ENCODE assay signal across 8 cellular contexts in the genomic region with DNA sequence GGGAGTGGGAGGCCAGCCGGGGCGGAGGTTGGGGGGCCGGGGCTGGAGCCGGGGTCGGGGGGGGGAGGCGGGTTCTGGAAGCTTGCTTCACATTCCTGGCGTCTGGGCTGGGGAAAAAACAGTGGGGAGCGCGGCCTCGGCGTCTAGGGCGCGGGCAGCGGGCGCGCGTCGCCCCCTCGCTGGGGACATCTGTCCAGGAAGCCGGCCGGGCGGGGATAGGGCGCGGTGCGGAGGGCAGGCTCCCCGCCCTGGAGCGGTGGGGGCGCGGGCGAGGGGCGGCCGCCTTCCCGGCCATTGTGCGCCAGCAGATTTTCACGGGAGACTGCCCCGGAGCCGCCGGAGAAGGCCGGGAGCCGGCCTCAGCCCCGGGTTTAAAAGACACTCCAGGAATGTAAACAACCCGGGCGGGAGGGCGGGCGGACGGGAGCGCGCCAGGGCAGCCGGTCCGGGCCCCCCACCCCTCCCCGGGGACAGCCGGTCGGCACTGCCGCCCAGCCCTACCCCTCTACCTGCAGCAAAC. TPM values are rescaled to one million over a fixed set of nuclear protein-coding genes. Genes with fewer than 3 reads are reported as not detected.
DNase-seq lines count a peak whose midpoint lies in the region; ATAC-seq and TF ChIP-seq lines count a peak whose summit lies in the region.

No MANE protein-coding gene starts in this region.

- CTCF ChIA-PET in WTC11 (lab: Charles Lee): interaction anchor here (2.0 to 3.0 kb wide), 2 partner anchors 95 to 125 kb away, joined by 7 to 22 read pairs; no protein-coding TSS in a partner anchor

- TF ChIP-seq CTCF in WTC11 (IDR thresholded peaks at IDR 0.05) (no peak), fibroblast of villous mesenchyme (IDR thresholded peaks at IDR 0.05; ENCODE audit: insufficient read depth, low read depth, low read length) (no peak), neural crest cell (conservative IDR thresholded peaks at IDR 0.05) (no peak)

- H3K36me3 Mint-ChIP-seq in WTC11 (no peaks in the 10 kb centered on the region), neural crest cell (ENCODE audit: low read depth) (no peaks in the 10 kb centered on the region)

- POLR2A ChIA-PET in WTC11 (lab: Charles Lee): interaction anchor here (1.8 kb wide), 1 partner anchor 125 kb away, joined by 6 read pairs; no protein-coding TSS in a partner anchor

- H3K4me3 Mint-ChIP-seq in WTC11: peak overlapping the region; percentile 91
- H3K4me3 Mint-ChIP-seq in neural crest cell: peak overlapping the region; percentile 98

- peak overlapping the region; percentile 99 for H3K4me3 ChIP-seq in fibroblast of villous mesenchyme (ENCODE audit: low read depth, low read length)

- H3K27me3 Mint-ChIP-seq in WTC11 (ENCODE audit: low read depth): peaks cover 12% of the 10 kb centered on the region; the same call in 1 of the 2 replicates
- H3K27me3 Mint-ChIP-seq in neural crest cell (ENCODE audit: low read depth): peaks cover 5% of the 10 kb centered on the region

- DNase-seq in DMS 273 (lab: John Stamatoyannopoulos, UW; ENCODE audit: unreplicated experiment) (peak; percentile 64), DMS 273 treated with DMSO at 0.1 percent for 48 hours (lab: John Stamatoyannopoulos, UW) (no peak), WTC11 (ENCODE audit: low spot score) (peak; percentile 35), fibroblast of villous mesenchyme (ENCODE audit: low read depth) (peak; percentile 69), neural crest cell (ENCODE audit: low read depth, low spot score) (peak; percentile 20), HuH-7 (ENCODE audit: low spot score) (no peak), SHP77 (lab: John Stamatoyannopoulos, UW) (no peak)

- no peaks in the 10 kb centered on the region for H3K9me3 Mint-ChIP-seq in WTC11
- no peaks in the 10 kb centered on the region for H3K9me3 Mint-ChIP-seq in neural crest cell

- H3K27ac Mint-ChIP-seq in WTC11 (no peak overlapping the region), neural crest cell (ENCODE audit: unreplicated experiment) (no peak overlapping the region)

- no peak for ATAC-seq in WTC11
- no peak for ATAC-seq in HG02840 (IDR thresholded peaks at IDR 0.05; ENCODE audit: low FRiP score, unreplicated experiment)

- H3K4me1 Mint-ChIP-seq in WTC11 (peaks cover 54% of the 10 kb centered on the region), neural crest cell (peaks cover 64% of the 10 kb centered on the region)

TF ChIP-seq in WTC11, 78 proteins besides CTCF, POLR2A, EP300 and RAD21:
- TF ChIP-seq, protein P1, sequence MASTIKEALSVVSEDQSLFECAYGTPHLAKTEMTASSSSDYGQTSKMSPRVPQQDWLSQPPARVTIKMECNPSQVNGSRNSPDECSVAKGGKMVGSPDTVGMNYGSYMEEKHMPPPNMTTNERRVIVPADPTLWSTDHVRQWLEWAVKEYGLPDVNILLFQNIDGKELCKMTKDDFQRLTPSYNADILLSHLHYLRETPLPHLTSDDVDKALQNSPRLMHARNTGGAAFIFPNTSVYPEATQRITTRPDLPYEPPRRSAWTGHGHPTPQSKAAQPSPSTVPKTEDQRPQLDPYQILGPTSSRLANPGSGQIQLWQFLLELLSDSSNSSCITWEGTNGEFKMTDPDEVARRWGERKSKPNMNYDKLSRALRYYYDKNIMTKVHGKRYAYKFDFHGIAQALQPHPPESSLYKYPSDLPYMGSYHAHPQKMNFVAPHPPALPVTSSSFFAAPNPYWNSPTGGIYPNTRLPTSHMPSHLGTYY (CRISPR knock-in tag; IDR thresholded peaks at IDR 0.05): no peak
- TF ChIP-seq ZNF232 (CRISPR knock-in tag; IDR thresholded peaks at IDR 0.05) (no peak), GABPB1 (CRISPR knock-in tag; IDR thresholded peaks at IDR 0.05) (no peak), TEAD4 (CRISPR knock-in tag; IDR thresholded peaks at IDR 0.05) (no peak), SOX15 (CRISPR knock-in tag; IDR thresholded peaks at IDR 0.05) (no peak), TP53 (CRISPR knock-in tag; IDR thresholded peaks at IDR 0.05) (no peak), ZNF423 (CRISPR knock-in tag; IDR thresholded peaks at IDR 0.05) (no peak), CREM (CRISPR knock-in tag; IDR thresholded peaks at IDR 0.05) (no peak), NR2C2 (CRISPR knock-in tag; IDR thresholded peaks at IDR 0.05) (no peak), ZNF219 (CRISPR knock-in tag; IDR thresholded peaks at IDR 0.05; ENCODE audit: borderline replicate concordance) (no peak), CBFB (CRISPR knock-in tag; IDR thresholded peaks at IDR 0.05; ENCODE audit: low read depth) (no peak)
- TF ChIP-seq, protein P2, sequence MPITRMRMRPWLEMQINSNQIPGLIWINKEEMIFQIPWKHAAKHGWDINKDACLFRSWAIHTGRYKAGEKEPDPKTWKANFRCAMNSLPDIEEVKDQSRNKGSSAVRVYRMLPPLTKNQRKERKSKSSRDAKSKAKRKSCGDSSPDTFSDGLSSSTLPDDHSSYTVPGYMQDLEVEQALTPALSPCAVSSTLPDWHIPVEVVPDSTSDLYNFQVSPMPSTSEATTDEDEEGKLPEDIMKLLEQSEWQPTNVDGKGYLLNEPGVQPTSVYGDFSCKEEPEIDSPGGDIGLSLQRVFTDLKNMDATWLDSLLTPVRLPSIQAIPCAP (CRISPR knock-in tag; IDR thresholded peaks at IDR 0.05): no peak
- TF ChIP-seq, protein P3, sequence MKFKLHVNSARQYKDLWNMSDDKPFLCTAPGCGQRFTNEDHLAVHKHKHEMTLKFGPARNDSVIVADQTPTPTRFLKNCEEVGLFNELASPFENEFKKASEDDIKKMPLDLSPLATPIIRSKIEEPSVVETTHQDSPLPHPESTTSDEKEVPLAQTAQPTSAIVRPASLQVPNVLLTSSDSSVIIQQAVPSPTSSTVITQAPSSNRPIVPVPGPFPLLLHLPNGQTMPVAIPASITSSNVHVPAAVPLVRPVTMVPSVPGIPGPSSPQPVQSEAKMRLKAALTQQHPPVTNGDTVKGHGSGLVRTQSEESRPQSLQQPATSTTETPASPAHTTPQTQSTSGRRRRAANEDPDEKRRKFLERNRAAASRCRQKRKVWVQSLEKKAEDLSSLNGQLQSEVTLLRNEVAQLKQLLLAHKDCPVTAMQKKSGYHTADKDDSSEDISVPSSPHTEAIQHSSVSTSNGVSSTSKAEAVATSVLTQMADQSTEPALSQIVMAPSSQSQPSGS (CRISPR knock-in tag; IDR thresholded peaks at IDR 0.05; ENCODE audit: borderline replicate concordance, low read depth): no peak
- TF ChIP-seq, protein P4, sequence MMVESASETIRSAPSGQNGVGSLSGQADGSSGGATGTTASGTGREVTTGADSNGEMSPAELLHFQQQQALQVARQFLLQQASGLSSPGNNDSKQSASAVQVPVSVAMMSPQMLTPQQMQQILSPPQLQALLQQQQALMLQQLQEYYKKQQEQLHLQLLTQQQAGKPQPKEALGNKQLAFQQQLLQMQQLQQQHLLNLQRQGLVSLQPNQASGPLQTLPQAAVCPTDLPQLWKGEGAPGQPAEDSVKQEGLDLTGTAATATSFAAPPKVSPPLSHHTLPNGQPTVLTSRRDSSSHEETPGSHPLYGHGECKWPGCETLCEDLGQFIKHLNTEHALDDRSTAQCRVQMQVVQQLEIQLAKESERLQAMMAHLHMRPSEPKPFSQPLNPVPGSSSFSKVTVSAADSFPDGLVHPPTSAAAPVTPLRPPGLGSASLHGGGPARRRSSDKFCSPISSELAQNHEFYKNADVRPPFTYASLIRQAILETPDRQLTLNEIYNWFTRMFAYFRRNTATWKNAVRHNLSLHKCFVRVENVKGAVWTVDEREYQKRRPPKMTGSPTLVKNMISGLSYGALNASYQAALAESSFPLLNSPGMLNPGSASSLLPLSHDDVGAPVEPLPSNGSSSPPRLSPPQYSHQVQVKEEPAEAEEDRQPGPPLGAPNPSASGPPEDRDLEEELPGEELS (CRISPR knock-in tag; IDR thresholded peaks at IDR 0.05): no peak

RNA-seq across cellular contexts. Expression of a gene that starts 1.4 kb away (rescaled TPM):
- total RNA-seq in WTC11 (2021) (34.3 to 44.4 TPM (median 35.2 TPM) in 3 replicates), fibroblast of villous mesenchyme (23.3 and 30.9 TPM in 2 replicates), neural crest cell (87.1 and 92.0 TPM in 2 replicates)

Comparison
In these comparisons a context has a peak if more than half of its experiments do, and no peak if none do; other contexts are left out.
1. DNase-seq: peak in DMS 273 (single experiment), WTC11 (single experiment), fibroblast of villous mesenchyme (single experiment) and neural crest cell (single experiment); none in DMS 273 treated with DMSO at 0.1 percent for 48 hours (single experiment), HuH-7 (single experiment) and SHP77 (0 of 2).